22 cellular contexts compared by ENCODE assay signal in the genomic region with DNA sequence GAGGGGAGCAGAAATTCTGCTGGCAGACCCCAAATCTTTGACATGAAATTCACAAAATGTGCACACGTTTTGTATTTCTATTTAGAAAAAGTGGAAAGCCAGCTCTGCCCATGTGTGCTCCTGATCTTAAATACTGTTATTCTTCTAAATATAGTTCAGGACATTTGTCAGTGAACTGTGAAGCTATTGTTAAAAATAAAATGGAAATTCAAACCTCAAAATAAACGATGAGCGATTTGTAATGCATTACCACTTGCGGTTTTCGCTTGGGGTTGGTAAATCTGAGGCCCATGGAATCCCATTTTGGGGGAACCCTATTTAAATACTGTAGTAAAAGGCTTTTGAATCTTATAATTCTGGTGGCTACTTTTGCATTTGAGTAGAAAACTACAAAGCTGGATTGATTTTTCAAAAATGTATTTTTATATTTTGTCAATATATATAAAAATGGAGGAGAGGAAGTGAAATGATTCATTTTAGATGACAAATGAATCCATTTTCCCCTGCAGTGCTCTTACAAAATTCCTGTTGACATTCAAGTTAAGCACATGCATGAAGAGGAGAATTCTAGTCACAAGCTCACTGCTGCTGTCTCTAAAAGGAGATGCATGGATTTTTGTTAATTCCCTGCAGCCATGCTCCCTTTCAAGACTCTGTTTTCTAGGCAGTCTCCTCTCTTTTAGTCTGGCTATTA. TPM values are rescaled to one million over a fixed set of nuclear protein-coding genes. Genes with fewer than 3 reads are reported as not detected.
A peak's percentile ranks its signal among the peaks of the same experiment; 100 is the strongest.
DNase-seq lines count a peak whose midpoint lies in the region; ATAC-seq and TF ChIP-seq lines count a peak whose summit lies in the region.
"Had no signal": no experiment of that assay in that cellular context is flagged by ENCODE, and none has a peak within 500 bp of the region (broad histone marks: within the 10 kb centered on the region; RNA-seq: fewer than 3 reads in every experiment).

No MANE protein-coding gene starts in this region.

- H3K27ac ChIP-seq in GM23338 (ENCODE audit: low read depth): no peak overlapping the region
- no peak overlapping the region for H3K27ac ChIP-seq in CD4-positive, alpha-beta memory T cell (ENCODE audit: low read depth, low read length)
- H3K27ac ChIP-seq: C4-2B, colonic mucosa, right lobe of liver, thoracic aorta had no signal

- DNase-seq in GM23338 (ENCODE audit: low spot score) (no peak), SK-MEL-5 (ENCODE audit: low read depth, low spot score) (peak; percentile 4), epithelial cell of esophagus (ENCODE audit: low read depth) (peak; percentile 36), progenitor cell of endocrine pancreas (ENCODE audit: low spot score, unreplicated experiment) (no peak), NCI-H1105 (lab: John Stamatoyannopoulos, UW) (no peak), Right ventricle myocardium inferior (ENCODE audit: missing footprints) (no peak)
- no peak for DNase-seq in CD4-positive, alpha-beta memory T cell
- DNase-seq: ACHN; activated CD4-positive, alpha-beta T cell treated with anti-CD3 and anti-CD28 coated beads for 1 hour; activated naive CD4-positive, alpha-beta T cell treated with anti-CD3 and anti-CD28 coated beads for 36 hours; activated T-cell treated with anti-CD3 and anti-CD28 coated beads, Interleukin-2, amount 50 U/mL, for 4 hours; aorta; colonic mucosa; endodermal cell; GDM1; NCI-H1048; NCI-H2081 treated with DMSO at 0.1 percent for 48 hours; right lobe of liver had no signal

- H3K4me1 ChIP-seq in GM23338 (ENCODE audit: insufficient read depth): peaks cover 40% of the 10 kb centered on the region
- H3K4me1 ChIP-seq in CD4-positive, alpha-beta memory T cell (ENCODE audit: insufficient read depth, low read length): no peaks in the 10 kb centered on the region
- H3K4me1 ChIP-seq: colonic mucosa, right lobe of liver had no signal

- H3K27me3 ChIP-seq in GM23338 (ENCODE audit: insufficient read depth): no peaks in the 10 kb centered on the region
- no peaks in the 10 kb centered on the region for H3K27me3 ChIP-seq in CD4-positive, alpha-beta memory T cell (ENCODE audit: insufficient read depth, low read length)
- H3K27me3 ChIP-seq: colonic mucosa, right lobe of liver had no signal

- H3K79me2 ChIP-seq in GM23338 (replicated peaks; ENCODE audit: insufficient read depth): no peaks in the 10 kb centered on the region

- POLR2A ChIA-PET in CD4-positive, alpha-beta memory T cell (lab: Charles Lee; ENCODE audit: partially characterized antibody): no interaction called here

- peaks cover 41% of the 10 kb centered on the region for H3K4me1 Mint-ChIP-seq in GM23338
- H3K4me1 Mint-ChIP-seq in progenitor cell of endocrine pancreas (ENCODE audit: low read depth): peaks cover 33% of the 10 kb centered on the region
- H3K4me1 Mint-ChIP-seq in CD4-positive, alpha-beta memory T cell: no peaks in the 10 kb centered on the region
- H3K4me1 Mint-ChIP-seq: stimulated activated effector memory CD8-positive, alpha-beta T cell treated with anti-CD3 and anti-CD28 coated beads, Interleukin-12 subunit alpha, Interleukin-12 subunit beta, amount 100 ng/mL, for 72 hours had no signal

- H3K4me3 Mint-ChIP-seq in GM23338 (no peak overlapping the region), progenitor cell of endocrine pancreas (ENCODE audit: low read depth) (no peak overlapping the region)
- H3K4me3 Mint-ChIP-seq in CD4-positive, alpha-beta memory T cell: no peak overlapping the region
- H3K4me3 Mint-ChIP-seq: activated naive CD4-positive, alpha-beta T cell treated with anti-CD3 and anti-CD28 coated beads for 36 hours; activated T-cell treated with anti-CD3 and anti-CD28 coated beads, Interleukin-2, amount 50 U/mL, for 4 hours; endodermal cell; stimulated activated effector memory CD8-positive, alpha-beta T cell treated with anti-CD3 and anti-CD28 coated beads, Interleukin-12 subunit alpha, Interleukin-12 subunit beta, amount 100 ng/mL, for 72 hours had no signal

- no peaks in the 10 kb centered on the region for H3K9me2 ChIP-seq in GM23338 (ENCODE audit: insufficient read depth)

- intact Hi-C loops in Right ventricle myocardium inferior (cut with DNase I): no loop called here
- intact Hi-C loops in CD4-positive, alpha-beta memory T cell (cut with micrococcal nuclease): no loop called here

- no peaks in the 10 kb centered on the region for H3K9me3 ChIP-seq in CD4-positive, alpha-beta memory T cell (ENCODE audit: control insufficient read depth in 1 of 2, low read length in 2 of 2)
- H3K9me3 ChIP-seq: colonic mucosa, right lobe of liver, thoracic aorta had no signal

- no peak for TF ChIP-seq CTCF in GM23338 (conservative IDR thresholded peaks at IDR 0.05; ENCODE audit: low read depth in 2 of 2)
- no peak for TF ChIP-seq CTCF in epithelial cell of esophagus (IDR thresholded peaks at IDR 0.05; ENCODE audit: insufficient read depth, low read depth, low read length, missing control alignments)
- TF ChIP-seq CTCF in progenitor cell of endocrine pancreas (IDR thresholded peaks at IDR 0.05; ENCODE audit: unreplicated experiment): no peak

- H3K9me3 Mint-ChIP-seq in GM23338 (no peaks in the 10 kb centered on the region; the same call in 2 of the 3 replicates), progenitor cell of endocrine pancreas (ENCODE audit: low read depth) (no peaks in the 10 kb centered on the region)
- H3K9me3 Mint-ChIP-seq in CD4-positive, alpha-beta memory T cell: peaks cover 0 to 5% (median 0%) of the 10 kb centered on the region in 8 donors
- H3K9me3 Mint-ChIP-seq: activated T-cell treated with anti-CD3 and anti-CD28 coated beads, Interleukin-2, amount 50 U/mL, for 4 hours; endodermal cell had no signal

- no peaks in the 10 kb centered on the region for H3K36me3 Mint-ChIP-seq in GM23338 (ENCODE audit: low read depth)
- H3K36me3 Mint-ChIP-seq in progenitor cell of endocrine pancreas (ENCODE audit: insufficient read depth): peaks cover 16% of the 10 kb centered on the region
- no peaks in the 10 kb centered on the region for H3K36me3 Mint-ChIP-seq in CD4-positive, alpha-beta memory T cell
- H3K36me3 Mint-ChIP-seq: stimulated activated effector memory CD8-positive, alpha-beta T cell treated with anti-CD3 and anti-CD28 coated beads, Interleukin-12 subunit alpha, Interleukin-12 subunit beta, amount 100 ng/mL, for 72 hours had no signal

- no peak overlapping the region for H2AFZ ChIP-seq in GM23338

- H3K4me3 ChIP-seq in GM23338 (no peak overlapping the region), epithelial cell of esophagus (ENCODE audit: low read length) (no peak overlapping the region)
- no peak overlapping the region for H3K4me3 ChIP-seq in CD4-positive, alpha-beta memory T cell (ENCODE audit: low read length in 2 of 2)
- H3K4me3 ChIP-seq: colonic mucosa, right lobe of liver, thoracic aorta had no signal

- CTCF ChIA-PET in CD4-positive, alpha-beta memory T cell (lab: Charles Lee; ENCODE audit: partially characterized antibody): interaction anchor here (1.2 kb wide), 1 partner anchor 11 kb away, joined by 3 read pairs; no protein-coding TSS in a partner anchor

- in situ Hi-C loops in SK-MEL-5 (cut with HindIII; ENCODE audit: low pct_unique_long_range_greater_than_20kb, low sequenced_read_pairs): no loop called here

- 0 out of 2 replicates have a peak overlapping the region, but pooled peaks have one; percentile 13 for H3K4me2 ChIP-seq in GM23338

- no peak overlapping the region for H3K27ac Mint-ChIP-seq in GM23338
- peak overlapping the region; percentile 49 for H3K27ac Mint-ChIP-seq in progenitor cell of endocrine pancreas
- no peak overlapping the region for H3K27ac Mint-ChIP-seq in CD4-positive, alpha-beta memory T cell
- H3K27ac Mint-ChIP-seq: activated naive CD4-positive, alpha-beta T cell treated with anti-CD3 and anti-CD28 coated beads for 36 hours; stimulated activated effector memory CD8-positive, alpha-beta T cell treated with anti-CD3 and anti-CD28 coated beads, Interleukin-12 subunit alpha, Interleukin-12 subunit beta, amount 100 ng/mL, for 72 hours had no signal

- no peaks in the 10 kb centered on the region for H3F3A ChIP-seq in GM23338 (replicated peaks; ENCODE audit: low read depth)

- H3K27me3 Mint-ChIP-seq in GM23338 (ENCODE audit: insufficient read depth, low read depth, poor library complexity): peaks cover 5% of the 10 kb centered on the region
- H3K27me3 Mint-ChIP-seq in progenitor cell of endocrine pancreas: no peaks in the 10 kb centered on the region
- no peaks in the 10 kb centered on the region for H3K27me3 Mint-ChIP-seq in CD4-positive, alpha-beta memory T cell

- ATAC-seq in GM23338 (no peak), Right ventricle myocardium inferior (no peak), GM18870 (IDR thresholded peaks at IDR 0.05; ENCODE audit: unreplicated experiment) (no peak)
- ATAC-seq: activated T-cell treated with anti-CD3 and anti-CD28 coated beads, Interleukin-2, amount 50 U/mL, for 4 hours; stimulated activated effector memory CD8-positive, alpha-beta T cell treated with anti-CD3 and anti-CD28 coated beads, Interleukin-12 subunit alpha, Interleukin-12 subunit beta, amount 100 ng/mL, for 72 hours had no signal

- H4K20me1 ChIP-seq in GM23338 (replicated peaks; ENCODE audit: insufficient read depth): no peaks in the 10 kb centered on the region

- no peaks in the 10 kb centered on the region for H3K36me3 ChIP-seq in GM23338 (ENCODE audit: insufficient read depth)
- H3K36me3 ChIP-seq in CD4-positive, alpha-beta memory T cell (ENCODE audit: insufficient read depth, low read length): no peaks in the 10 kb centered on the region
- H3K36me3 ChIP-seq: colonic mucosa, right lobe of liver, thoracic aorta had no signal

TF ChIP-seq in GM23338, 12 proteins besides CTCF, POLR2A, EP300 and RAD21 (continues in another document):
- no peak for TF ChIP-seq JUNB (IDR thresholded peaks at IDR 0.05; ENCODE audit: unreplicated experiment)

RNA-seq across cellular contexts. Expression of gene FLRT2, which starts 47.1 kb away (rescaled TPM):
- 5.4 and 7.4 TPM in 2 replicates for total RNA-seq in GM23338 (2014; rRNA removed; shearing (Covaris generic))
- 3.8 and 4.3 TPM in 2 replicates for polyA plus RNA-seq in GM23338 (2016; fragmentation: Nextera tagmentation; extraction: Ambion mirVana)
- total RNA-seq in SK-MEL-5 (2014; rRNA removed; shearing (Covaris generic)): 2.1 and 2.2 TPM in 2 replicates
- polyA plus RNA-seq in SK-MEL-5 (2015; cell fraction: cytosol; rRNA removed): 1.3 and 2.2 TPM in 2 replicates
- polyA plus RNA-seq in SK-MEL-5 (2015; cell fraction: nucleus; rRNA removed): 2.4 and 14.6 TPM in 2 replicates
- 312 and 318 TPM in 2 replicates for total RNA-seq in progenitor cell of endocrine pancreas
- 3.4 TPM for total RNA-seq in Right ventricle myocardium inferior
- total RNA-seq in CD4-positive, alpha-beta memory T cell: under 1 TPM in 1 of 2 experiments, not detected in 1; 0.03 TPM
- not detected for polyA plus RNA-seq in CD4-positive, alpha-beta memory T cell
- total RNA-seq: activated naive CD4-positive, alpha-beta T cell treated with anti-CD3 and anti-CD28 coated beads for 36 hours had no signal

Comparison
In these comparisons a context has a peak if more than half of its experiments do, and no peak if none do; other contexts are left out.
1. DNase-seq: peak in SK-MEL-5 (single experiment) and epithelial cell of esophagus (single experiment); none in GM23338 (single experiment), progenitor cell of endocrine pancreas (single experiment), NCI-H1105 (single experiment), Right ventricle myocardium inferior (single experiment) and CD4-positive, alpha-beta memory T cell (0 of 5).
2. RNA of gene FLRT2, which starts 47.1 kb away (total RNA-seq): 312 to 318 TPM in progenitor cell of endocrine pancreas; 5.4 to 7.4 TPM in GM23338, 3.4 TPM in Right ventricle myocardium inferior (single experiment), 2.1 to 2.2 TPM in SK-MEL-5 and 0.03 TPM in CD4-positive, alpha-beta memory T cell; every median in the first group is over 10 times any median in the second.